Comparison of ENCODE assay signal across 27 cellular contexts in genomic region chr1:60740154-60740553, GRCh38.
"Had no signal": no experiment of that assay in that cellular context is flagged by ENCODE, and none has a peak within 500 bp of the region (broad histone marks: within the 10 kb centered on the region; RNA-seq: fewer than 3 reads in every experiment).

No MANE protein-coding gene starts in this region.

- H3K36me3 ChIP-seq: stomach, suprapubic skin, thoracic aorta, tibial artery, tibial nerve, transverse colon, upper lobe of left lung, upper lobe of right lung, uterus, vagina had no signal

- ATAC-seq: stimulated activated effector memory CD8-positive, alpha-beta T cell treated with anti-CD3 and anti-CD28 coated beads, Interleukin-12 subunit alpha, Interleukin-12 subunit beta, amount 100 ng/mL, for 72 hours; stimulated activated memory B cell treated with anti-CD40 and anti-IgM and Interleukin-4, amounts not matched to agents 10 μg/mL and 1 μg/mL and 100 μg/mL, for 72 hours; stimulated activated naive B cell treated with anti-CD40 and anti-IgM and Interleukin-4, amounts not matched to agents 10 μg/mL and 1 μg/mL and 100 μg/mL, for 72 hours; stimulated activated naive CD8-positive, alpha-beta T cell treated with anti-CD3 and anti-CD28 coated beads, Interleukin-15, amount 100 ng/mL, for 72 hours; stimulated activated naive CD8-positive, alpha-beta T cell treated with anti-CD3 and anti-CD28 coated beads, Interleukin-15, Interleukin-2, amounts not matched to agents 100 U/mL and 50 U/mL, for 24 hours; upper lobe of right lung had no signal

- H3K27ac ChIP-seq: stomach, suprapubic skin, testis, thoracic aorta, tibial artery, tibial nerve, transverse colon, upper lobe of left lung, upper lobe of right lung, uterus, vagina had no signal

- H3K27me3 Mint-ChIP-seq: stimulated activated memory B cell treated with anti-CD40 and anti-IgM and Interleukin-4, amounts not matched to agents 10 μg/mL and 1 μg/mL and 100 μg/mL, for 72 hours; stimulated activated naive B cell treated with anti-CD40 and anti-IgM and Interleukin-4, amounts not matched to agents 10 μg/mL and 1 μg/mL and 100 μg/mL, for 72 hours; stimulated activated naive CD8-positive, alpha-beta T cell treated with anti-CD3 and anti-CD28 coated beads, Interleukin-15, amount 100 ng/mL, for 72 hours; stimulated activated naive CD8-positive, alpha-beta T cell treated with anti-CD3 and anti-CD28 coated beads, Interleukin-15, Interleukin-2, amounts not matched to agents 100 ng/mL and 50 ng/mL, for 24 hours; type B pancreatic cell had no signal

- H3K4me1 Mint-ChIP-seq: stimulated activated effector memory CD8-positive, alpha-beta T cell treated with anti-CD3 and anti-CD28 coated beads, Interleukin-12 subunit alpha, Interleukin-12 subunit beta, amount 100 ng/mL, for 72 hours; stimulated activated memory B cell treated with anti-CD40 and anti-IgM and Interleukin-4, amounts not matched to agents 10 μg/mL and 1 μg/mL and 100 μg/mL, for 72 hours; stimulated activated naive B cell treated with anti-CD40 and anti-IgM and Interleukin-4, amounts not matched to agents 10 μg/mL and 1 μg/mL and 100 μg/mL, for 72 hours; stimulated activated naive CD8-positive, alpha-beta T cell treated with anti-CD3 and anti-CD28 coated beads, Interleukin-15, amount 100 ng/mL, for 72 hours had no signal

- H3K27ac Mint-ChIP-seq: stimulated activated effector memory CD8-positive, alpha-beta T cell treated with anti-CD3 and anti-CD28 coated beads, Interleukin-12 subunit alpha, Interleukin-12 subunit beta, amount 100 ng/mL, for 72 hours; stimulated activated memory B cell treated with anti-CD40 and anti-IgM and Interleukin-4, amounts not matched to agents 10 μg/mL and 1 μg/mL and 100 μg/mL, for 72 hours; stimulated activated naive B cell treated with anti-CD40 and anti-IgM and Interleukin-4, amounts not matched to agents 10 μg/mL and 1 μg/mL and 100 μg/mL, for 72 hours; stimulated activated naive CD8-positive, alpha-beta T cell treated with anti-CD3 and anti-CD28 coated beads, Interleukin-15, Interleukin-2, amounts not matched to agents 100 ng/mL and 50 ng/mL, for 24 hours; type B pancreatic cell had no signal

- H3K9me3 ChIP-seq: stomach, suprapubic skin, testis, thoracic aorta, tibial artery, tibial nerve, transverse colon, upper lobe of left lung, upper lobe of right lung, uterus, vagina had no signal

- H3K4me1 ChIP-seq: stomach, suprapubic skin, testis, tibial artery, transverse colon, upper lobe of left lung, upper lobe of right lung, uterus, vagina had no signal

- DNase-seq: stimulated activated CD4-positive, alpha-beta T cell treated with anti-CD3 and anti-CD28 coated beads, Interleukin-2, amount 100 ng/mL, for 48 hours; stimulated activated CD4-positive, alpha-beta T cell treated with anti-CD3 and anti-CD28 coated beads, Interleukin-4, amount 100 ng/mL, for 1 hour; stimulated activated CD4-positive, alpha-beta T cell treated with anti-CD3 and anti-CD28 coated beads, Interleukin-4, amount 100 ng/mL, for 24 hours; stimulated activated CD4-positive, alpha-beta T cell treated with anti-CD3 and anti-CD28 coated beads, Interleukin-4, amount 100 ng/mL, for 4 hours; stimulated activated CD8-positive, alpha-beta memory T cell treated with anti-CD3 and anti-CD28 coated beads, Interleukin-4, amount 100 ng/mL, for 48 hours; stimulated activated naive B cell treated with anti-CD40 and anti-IgM and Interleukin-4, amounts not matched to agents 10 μg/mL and 1 μg/mL and 100 μg/mL, for 72 hours; stimulated activated naive CD4-positive, alpha-beta T cell; stimulated activated naive CD4-positive, alpha-beta T cell treated with Interleukin-2 at 50 U/mL for 16 hours; stimulated activated naive CD8-positive, alpha-beta T cell treated with anti-CD3 and anti-CD28 coated beads, Interleukin-15, amount 100 ng/mL, for 72 hours; stimulated activated naive CD8-positive, alpha-beta T cell treated with anti-CD3 and anti-CD28 coated beads, Interleukin-15, Interleukin-2, amounts not matched to agents 100 U/mL and 50 U/mL, for 24 hours; stomach; substantia nigra; testis; tibial artery; transverse colon; trophoblast cell; upper lobe of left lung; upper lobe of right lung; uterus had no signal

- H3K4me3 Mint-ChIP-seq: stimulated activated effector memory CD8-positive, alpha-beta T cell treated with anti-CD3 and anti-CD28 coated beads, Interleukin-12 subunit alpha, Interleukin-12 subunit beta, amount 100 ng/mL, for 72 hours; stimulated activated memory B cell treated with anti-CD40 and anti-IgM and Interleukin-4, amounts not matched to agents 10 μg/mL and 1 μg/mL and 100 μg/mL, for 72 hours; stimulated activated naive B cell treated with anti-CD40 and anti-IgM and Interleukin-4, amounts not matched to agents 10 μg/mL and 1 μg/mL and 100 μg/mL, for 72 hours; stimulated activated naive CD8-positive, alpha-beta T cell treated with anti-CD3 and anti-CD28 coated beads, Interleukin-15, amount 100 ng/mL, for 72 hours; stimulated activated naive CD8-positive, alpha-beta T cell treated with anti-CD3 and anti-CD28 coated beads, Interleukin-15, Interleukin-2, amounts not matched to agents 100 ng/mL and 50 ng/mL, for 24 hours; type B pancreatic cell had no signal

- H3K36me3 Mint-ChIP-seq: stimulated activated effector memory CD8-positive, alpha-beta T cell treated with anti-CD3 and anti-CD28 coated beads, Interleukin-12 subunit alpha, Interleukin-12 subunit beta, amount 100 ng/mL, for 72 hours; stimulated activated memory B cell treated with anti-CD40 and anti-IgM and Interleukin-4, amounts not matched to agents 10 μg/mL and 1 μg/mL and 100 μg/mL, for 72 hours; stimulated activated naive B cell treated with anti-CD40 and anti-IgM and Interleukin-4, amounts not matched to agents 10 μg/mL and 1 μg/mL and 100 μg/mL, for 72 hours; type B pancreatic cell had no signal

- H3K4me3 ChIP-seq: stomach, suprapubic skin, testis, thoracic aorta, tibial artery, tibial nerve, transverse colon, upper lobe of left lung, upper lobe of right lung, uterus, vagina had no signal

- H3K9me3 Mint-ChIP-seq: stimulated activated effector memory CD8-positive, alpha-beta T cell treated with anti-CD3 and anti-CD28 coated beads, Interleukin-12 subunit alpha, Interleukin-12 subunit beta, amount 100 ng/mL, for 72 hours; stimulated activated memory B cell treated with anti-CD40 and anti-IgM and Interleukin-4, amounts not matched to agents 10 μg/mL and 1 μg/mL and 100 μg/mL, for 72 hours; stimulated activated naive B cell treated with anti-CD40 and anti-IgM and Interleukin-4, amounts not matched to agents 10 μg/mL and 1 μg/mL and 100 μg/mL, for 72 hours; stimulated activated naive CD8-positive, alpha-beta T cell treated with anti-CD3 and anti-CD28 coated beads, Interleukin-15, amount 100 ng/mL, for 72 hours; stimulated activated naive CD8-positive, alpha-beta T cell treated with anti-CD3 and anti-CD28 coated beads, Interleukin-15, Interleukin-2, amounts not matched to agents 100 ng/mL and 50 ng/mL, for 24 hours; type B pancreatic cell had no signal

- H3K27me3 ChIP-seq: stomach, suprapubic skin, testis, tibial artery, tibial nerve, transverse colon, upper lobe of left lung, upper lobe of right lung, uterus, vagina had no signal
